20 cellular contexts compared by ENCODE assay signal in genomic region chr3:159782724-159783421, GRCh38. TPM values are rescaled to one million over a fixed set of nuclear protein-coding genes. Genes with fewer than 3 reads are reported as not detected.
A peak's percentile ranks its signal among the peaks of the same experiment; 100 is the strongest.
DNase-seq lines count a peak whose midpoint lies in the region; ATAC-seq and TF ChIP-seq lines count a peak whose summit lies in the region.
"Had no signal": no experiment of that assay in that cellular context is flagged by ENCODE, and none has a peak within 500 bp of the region (broad histone marks: within the 10 kb centered on the region; RNA-seq: fewer than 3 reads in every experiment).

No MANE protein-coding gene starts in this region.

- H3K27ac Mint-ChIP-seq in activated T-helper 17 cell treated with anti-CD3 and anti-CD28 coated beads, Interleukin-2, amount 50 U/mL, for 72 hours: no peak overlapping the region
- H3K27ac Mint-ChIP-seq: activated naive CD8-positive, alpha-beta T cell treated with anti-CD3 and anti-CD28 coated beads, Interleukin-2, amount 10 ng/mL, durations not matched to agents 7 days and 5 days; CD14-positive monocyte; natural killer cell had no signal

- POLR2A ChIA-PET in RWPE1 (lab: Yijun Ruan, JAX; ENCODE audit: low non-redundant PET): no interaction called here

- no peaks in the 10 kb centered on the region for H3K9me3 ChIP-seq in effector memory CD4-positive, alpha-beta T cell (ENCODE audit: control insufficient read depth, low read length)
- H3K9me3 ChIP-seq: psoas muscle had no signal

- H3K4me3 Mint-ChIP-seq in activated T-helper 17 cell treated with anti-CD3 and anti-CD28 coated beads, Interleukin-2, amount 50 U/mL, for 72 hours: no peak overlapping the region
- H3K4me3 Mint-ChIP-seq: activated naive CD8-positive, alpha-beta T cell treated with anti-CD3 and anti-CD28 coated beads, Interleukin-2, amount 10 ng/mL, durations not matched to agents 7 days and 5 days; activated T-cell treated with anti-CD3 and anti-CD28 coated beads, Interleukin-2, amount 50 U/mL, for 4 hours; CD14-positive monocyte; natural killer cell had no signal

- H3K36me3 Mint-ChIP-seq in activated T-helper 17 cell treated with anti-CD3 and anti-CD28 coated beads, Interleukin-2, amount 50 U/mL, for 72 hours (ENCODE audit: low read depth): no peaks in the 10 kb centered on the region
- H3K36me3 Mint-ChIP-seq: activated naive CD8-positive, alpha-beta T cell treated with anti-CD3 and anti-CD28 coated beads, Interleukin-2, amount 10 ng/mL, durations not matched to agents 7 days and 5 days; CD14-positive monocyte; natural killer cell had no signal

- CTCF ChIA-PET in RWPE1 (lab: Yijun Ruan, JAX): interaction anchor here (0.6 to 1.7 kb wide), 5 partner anchors 13 to 263 kb away, joined by 3 to 9 read pairs (median 4); no protein-coding TSS in a partner anchor

- no peaks in the 10 kb centered on the region for H3K9me3 Mint-ChIP-seq in activated T-helper 17 cell treated with anti-CD3 and anti-CD28 coated beads, Interleukin-2, amount 50 U/mL, for 72 hours
- H3K9me3 Mint-ChIP-seq: activated naive CD8-positive, alpha-beta T cell treated with anti-CD3 and anti-CD28 coated beads, Interleukin-2, amount 10 ng/mL, durations not matched to agents 7 days and 5 days; activated T-cell treated with anti-CD3 and anti-CD28 coated beads, Interleukin-2, amount 50 U/mL, for 4 hours; natural killer cell had no signal

- no peaks in the 10 kb centered on the region for H3K4me1 Mint-ChIP-seq in activated T-helper 17 cell treated with anti-CD3 and anti-CD28 coated beads, Interleukin-2, amount 50 U/mL, for 72 hours
- H3K4me1 Mint-ChIP-seq: activated naive CD8-positive, alpha-beta T cell treated with anti-CD3 and anti-CD28 coated beads, Interleukin-2, amount 10 ng/mL, durations not matched to agents 7 days and 5 days; CD14-positive monocyte; natural killer cell had no signal

- peaks cover 30% of the 10 kb centered on the region for H3K27me3 Mint-ChIP-seq in activated T-helper 17 cell treated with anti-CD3 and anti-CD28 coated beads, Interleukin-2, amount 50 U/mL, for 72 hours

- ATAC-seq in left lobe of liver: peak; percentile 71
- no peak for ATAC-seq in activated T-helper 17 cell treated with anti-CD3 and anti-CD28 coated beads, Interleukin-2, amount 50 U/mL, for 72 hours (replicated peaks)
- ATAC-seq: activated T-cell treated with anti-CD3 and anti-CD28 coated beads, Interleukin-2, amount 50 U/mL, for 4 hours; left ventricle myocardium superior; natural killer cell; psoas muscle; SK-N-SH treated with all-trans-retinoic acid at 6 μM for 48 hours had no signal

- peak; percentile 19 for DNase-seq in NCI-H2107 treated with DMSO at 0.1 percent for 48 hours (lab: John Stamatoyannopoulos, UW; ENCODE audit: unreplicated experiment)
- no peak for DNase-seq in NCI-H2107 (lab: John Stamatoyannopoulos, UW)
- no peak for DNase-seq in RWPE1 (ENCODE audit: low spot score)
- DNase-seq in left lobe of liver (ENCODE audit: low spot score): peak; percentile 86
- DNase-seq in effector memory CD4-positive, alpha-beta T cell: no peak
- no peak for DNase-seq in C1 segment of cervical spinal cord (lab: John Stamatoyannopoulos, UW)
- DNase-seq in NCI-H1092 (lab: John Stamatoyannopoulos, UW): no peak
- DNase-seq: 8988T; activated CD4-positive, alpha-beta T cell treated with anti-CD3 and anti-CD28 coated beads, Interleukin-2, amount 50 U/mL, for 1 hour; activated naive CD8-positive, alpha-beta T cell treated with anti-CD3 and anti-CD28 coated beads, Interleukin-2, amount 10 ng/mL, durations not matched to agents 7 days and 5 days; activated T-cell treated with anti-CD3 and anti-CD28 coated beads, Interleukin-2, amount 50 U/mL, for 4 hours; effector CD8-positive, alpha-beta T cell; left ventricle myocardium superior; natural killer cell; NCI-H446; OCI-M1; psoas muscle had no signal

- H3K4me1 ChIP-seq in effector memory CD4-positive, alpha-beta T cell (ENCODE audit: control insufficient read depth, insufficient read depth, low read length, poor library complexity, severe bottlenecking): no peaks in the 10 kb centered on the region
- H3K4me1 ChIP-seq: psoas muscle had no signal

- no peaks in the 10 kb centered on the region for H3K27me3 ChIP-seq in effector memory CD4-positive, alpha-beta T cell (replicated peaks; ENCODE audit: control insufficient read depth, insufficient read depth, low read length, poor library complexity, severe bottlenecking)

- H3K27ac ChIP-seq in RWPE1: peak overlapping the region; percentile 66
- no peak overlapping the region for H3K27ac ChIP-seq in effector memory CD4-positive, alpha-beta T cell (ENCODE audit: insufficient read depth, low read length, poor library complexity, severe bottlenecking)
- H3K27ac ChIP-seq: psoas muscle had no signal

- no peaks in the 10 kb centered on the region for H3K36me3 ChIP-seq in effector memory CD4-positive, alpha-beta T cell (ENCODE audit: control insufficient read depth, insufficient read depth, low read length)

- TF ChIP-seq CTCF in RWPE1 (conservative IDR thresholded peaks at IDR 0.05; ENCODE audit: low read depth): no peak

- no peak overlapping the region for H3K4me3 ChIP-seq in effector memory CD4-positive, alpha-beta T cell (ENCODE audit: insufficient read depth, low read depth, low read length, poor library complexity, severe bottlenecking)
- H3K4me3 ChIP-seq: psoas muscle had no signal

RNA-seq across cellular contexts. Expression of gene SCHIP1, which starts 56.8 kb away (rescaled TPM):
- 2.3 TPM for total RNA-seq in left lobe of liver
- total RNA-seq in activated T-helper 17 cell treated with anti-CD3 and anti-CD28 coated beads, Interleukin-2, amount 50 U/mL, for 72 hours: not detected
- total RNA-seq: activated naive CD8-positive, alpha-beta T cell treated with anti-CD3 and anti-CD28 coated beads, Interleukin-2, amount 10 ng/mL, durations not matched to agents 7 days and 5 days; activated T-cell treated with anti-CD3 and anti-CD28 coated beads, Interleukin-2, amount 50 U/mL, for 4 hours; natural killer cell had no signal

Comparison
In these comparisons a context has a peak if more than half of its experiments do, and no peak if none do; other contexts are left out.
1. DNase-seq: peak in NCI-H2107 treated with DMSO at 0.1 percent for 48 hours (single experiment) and left lobe of liver (single experiment); none in NCI-H2107 (single experiment), RWPE1 (single experiment), effector memory CD4-positive, alpha-beta T cell (0 of 3), C1 segment of cervical spinal cord (0 of 14) and NCI-H1092 (single experiment).